18 cellular contexts compared by ENCODE assay signal in genomic region chr2:135615404-135615803, GRCh38.
"Had no signal": no experiment of that assay in that cellular context is flagged by ENCODE, and none has a peak within 500 bp of the region (broad histone marks: within the 10 kb centered on the region; RNA-seq: fewer than 3 reads in every experiment).

No MANE protein-coding gene starts in this region.

- FAIRE-seq: TTC549 had no signal

- H3K27me3 ChIP-seq: esophagus muscularis mucosa, right atrium auricular region, thyroid gland had no signal

- ATAC-seq: stimulated activated naive B cell treated with anti-CD40 and anti-IgM and Interleukin-4, amounts not matched to agents 10 μg/mL and 1 μg/mL and 100 μg/mL, for 72 hours had no signal

- H3K27ac Mint-ChIP-seq: activated B cell treated with CpG ODN at 0.5 μM for 24 hours; activated CD4-positive, alpha-beta T cell treated with anti-CD3 and anti-CD28 coated beads, Interleukin-2, amount 10 ng/mL, durations not matched to agents 24 days and 14 days; activated naive CD8-positive, alpha-beta T cell treated with anti-CD3 and anti-CD28 coated beads for 36 hours; brain; stimulated activated naive B cell treated with anti-CD40 and anti-IgM and Interleukin-4, amounts not matched to agents 10 μg/mL and 1 μg/mL and 100 μg/mL, for 72 hours had no signal

- H3K4me1 Mint-ChIP-seq: activated B cell treated with CpG ODN at 0.5 μM for 24 hours; brain; stimulated activated naive B cell treated with anti-CD40 and anti-IgM and Interleukin-4, amounts not matched to agents 10 μg/mL and 1 μg/mL and 100 μg/mL, for 72 hours had no signal

- H3K9me3 ChIP-seq: esophagus muscularis mucosa, right atrium auricular region, thyroid gland had no signal

- H3K4me3 Mint-ChIP-seq: activated B cell treated with CpG ODN at 0.5 μM for 24 hours; activated CD4-positive, alpha-beta T cell treated with anti-CD3 and anti-CD28 coated beads, Interleukin-2, amount 10 ng/mL, durations not matched to agents 24 days and 14 days; activated naive CD8-positive, alpha-beta T cell treated with anti-CD3 and anti-CD28 coated beads for 36 hours; brain; stimulated activated naive B cell treated with anti-CD40 and anti-IgM and Interleukin-4, amounts not matched to agents 10 μg/mL and 1 μg/mL and 100 μg/mL, for 72 hours had no signal

- H3K4me3 ChIP-seq: coronary artery, esophagus muscularis mucosa, right atrium auricular region, skin epidermis, thyroid gland had no signal

- DNase-seq: activated B cell treated with CpG ODN at 0.5 μM for 24 hours; activated CD4-positive, alpha-beta T cell treated with anti-CD3 and anti-CD28 coated beads, Interleukin-2, amount 10 ng/mL, durations not matched to agents 24 days and 14 days; activated CD8-positive, alpha-beta memory T cell treated with anti-CD3 and anti-CD28 coated beads, Interleukin-2, amount 50 U/mL, for 48 hours; activated gamma-delta T cell treated with Interleukin-2 at 50 U/mL for 16 hours; activated naive CD8-positive, alpha-beta T cell treated with anti-CD3 and anti-CD28 coated beads for 36 hours; central memory CD4-positive, alpha-beta T cell; hypothalamus; posterior cingulate gyrus; stimulated activated CD4-positive, alpha-beta T cell treated with anti-CD3 and anti-CD28 coated beads, Interleukin-15, amount 100 ng/mL, for 24 hours; stimulated activated CD4-positive, alpha-beta T cell treated with anti-CD3 and anti-CD28 coated beads, Interleukin-4, amount 100 ng/mL, for 1 hour; stimulated activated naive B cell treated with anti-CD40 and anti-IgM and Interleukin-4, amounts not matched to agents 10 μg/mL and 1 μg/mL and 100 μg/mL, for 72 hours had no signal

- H3K9me3 Mint-ChIP-seq: activated B cell treated with CpG ODN at 0.5 μM for 24 hours; activated CD4-positive, alpha-beta T cell treated with anti-CD3 and anti-CD28 coated beads, Interleukin-2, amount 10 ng/mL, durations not matched to agents 24 days and 14 days; activated naive CD8-positive, alpha-beta T cell treated with anti-CD3 and anti-CD28 coated beads for 36 hours; brain; stimulated activated naive B cell treated with anti-CD40 and anti-IgM and Interleukin-4, amounts not matched to agents 10 μg/mL and 1 μg/mL and 100 μg/mL, for 72 hours had no signal

- H3K27me3 Mint-ChIP-seq: activated B cell treated with CpG ODN at 0.5 μM for 24 hours; activated CD4-positive, alpha-beta T cell treated with anti-CD3 and anti-CD28 coated beads, Interleukin-2, amount 10 ng/mL, durations not matched to agents 24 days and 14 days; activated naive CD8-positive, alpha-beta T cell treated with anti-CD3 and anti-CD28 coated beads for 36 hours; brain; stimulated activated naive B cell treated with anti-CD40 and anti-IgM and Interleukin-4, amounts not matched to agents 10 μg/mL and 1 μg/mL and 100 μg/mL, for 72 hours had no signal

- H3K4me1 ChIP-seq: esophagus muscularis mucosa, right atrium auricular region had no signal

- H3K27ac ChIP-seq: coronary artery, esophagus muscularis mucosa, right atrium auricular region, skin epidermis had no signal

- H3K36me3 ChIP-seq: right atrium auricular region, thyroid gland had no signal
